1 cellular context compared by ENCODE assay signal in the genomic region with DNA sequence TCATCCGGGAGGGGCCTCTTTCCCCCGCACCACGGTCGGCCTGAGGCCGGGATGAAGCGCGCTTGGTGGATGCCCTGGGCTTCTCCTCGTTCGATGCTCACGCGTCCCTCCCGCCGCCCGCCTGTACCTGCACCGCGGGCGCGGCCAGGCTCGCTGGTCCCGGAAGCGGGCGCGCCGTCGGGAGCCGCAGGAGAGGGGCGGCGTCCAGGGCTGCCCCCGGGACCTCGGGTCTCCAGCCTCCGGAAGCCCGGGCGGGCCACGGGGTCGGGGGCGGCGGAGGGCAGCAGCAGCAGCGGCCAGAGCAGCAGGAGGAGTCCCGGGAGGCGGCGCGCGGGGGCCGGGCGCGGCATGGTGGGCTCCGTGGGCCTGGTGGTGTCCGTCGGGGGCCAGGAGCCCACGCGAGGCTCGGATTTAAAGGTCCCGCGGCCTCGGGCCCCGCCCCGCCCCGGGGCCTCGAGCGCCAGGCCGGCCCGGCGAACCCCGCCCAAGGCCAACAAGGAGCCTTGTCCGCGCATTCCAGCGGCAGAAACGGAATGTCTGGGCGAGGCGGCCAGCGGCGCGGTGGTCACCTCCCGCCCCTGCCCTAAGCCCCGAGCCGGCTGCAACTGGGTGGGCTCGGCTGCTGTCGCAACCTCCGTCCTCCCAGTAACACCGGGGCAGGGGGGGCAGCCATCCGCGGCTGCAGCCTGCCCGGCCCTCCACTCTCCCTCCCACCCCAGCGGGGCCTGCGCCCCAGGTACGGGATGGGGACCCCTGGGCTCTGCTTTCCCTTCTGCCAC.
TF ChIP-seq lines count a peak whose summit lies in the region.

A gene with protein sequence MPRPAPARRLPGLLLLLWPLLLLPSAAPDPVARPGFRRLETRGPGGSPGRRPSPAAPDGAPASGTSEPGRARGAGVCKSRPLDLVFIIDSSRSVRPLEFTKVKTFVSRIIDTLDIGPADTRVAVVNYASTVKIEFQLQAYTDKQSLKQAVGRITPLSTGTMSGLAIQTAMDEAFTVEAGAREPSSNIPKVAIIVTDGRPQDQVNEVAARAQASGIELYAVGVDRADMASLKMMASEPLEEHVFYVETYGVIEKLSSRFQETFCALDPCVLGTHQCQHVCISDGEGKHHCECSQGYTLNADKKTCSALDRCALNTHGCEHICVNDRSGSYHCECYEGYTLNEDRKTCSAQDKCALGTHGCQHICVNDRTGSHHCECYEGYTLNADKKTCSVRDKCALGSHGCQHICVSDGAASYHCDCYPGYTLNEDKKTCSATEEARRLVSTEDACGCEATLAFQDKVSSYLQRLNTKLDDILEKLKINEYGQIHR (minus strand): TSS at position 387 of the 779 bp plus-strand sequence. CDS start 37 bp downstream, at position 350.

TF ChIP-seq in A549, 52 proteins besides CTCF, POLR2A, EP300 and RAD21 (continued from another document):
- no peak for TF ChIP-seq RNF2 (IDR thresholded peaks at IDR 0.05; ENCODE audit: borderline replicate concordance, low read depth)
- no peak for TF ChIP-seq SMC3 (IDR thresholded peaks at IDR 0.05)
- TF ChIP-seq JUN (IDR thresholded peaks at IDR 0.05): peak in 1 of 2 experiments; percentile 69; a peak in 2 of 5 replicates
- TF ChIP-seq JUNB (IDR thresholded peaks at IDR 0.05): no peak
- no peak for TF ChIP-seq ZC3H11A (IDR thresholded peaks at IDR 0.05)
- TF ChIP-seq, protein P1, sequence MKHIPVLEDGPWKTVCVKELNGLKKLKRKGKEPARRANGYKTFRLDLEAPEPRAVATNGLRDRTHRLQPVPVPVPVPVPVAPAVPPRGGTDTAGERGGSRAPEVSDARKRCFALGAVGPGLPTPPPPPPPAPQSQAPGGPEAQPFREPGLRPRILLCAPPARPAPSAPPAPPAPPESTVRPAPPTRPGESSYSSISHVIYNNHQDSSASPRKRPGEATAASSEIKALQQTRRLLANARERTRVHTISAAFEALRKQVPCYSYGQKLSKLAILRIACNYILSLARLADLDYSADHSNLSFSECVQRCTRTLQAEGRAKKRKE (CRISPR knock-in tag; IDR thresholded peaks at IDR 0.05; ENCODE audit: low read depth): no peak
- no peak for TF ChIP-seq RFX5 (IDR thresholded peaks at IDR 0.05)
- no peak for TF ChIP-seq RARB (CRISPR knock-in tag; IDR thresholded peaks at IDR 0.05)
- TF ChIP-seq, protein P2, sequence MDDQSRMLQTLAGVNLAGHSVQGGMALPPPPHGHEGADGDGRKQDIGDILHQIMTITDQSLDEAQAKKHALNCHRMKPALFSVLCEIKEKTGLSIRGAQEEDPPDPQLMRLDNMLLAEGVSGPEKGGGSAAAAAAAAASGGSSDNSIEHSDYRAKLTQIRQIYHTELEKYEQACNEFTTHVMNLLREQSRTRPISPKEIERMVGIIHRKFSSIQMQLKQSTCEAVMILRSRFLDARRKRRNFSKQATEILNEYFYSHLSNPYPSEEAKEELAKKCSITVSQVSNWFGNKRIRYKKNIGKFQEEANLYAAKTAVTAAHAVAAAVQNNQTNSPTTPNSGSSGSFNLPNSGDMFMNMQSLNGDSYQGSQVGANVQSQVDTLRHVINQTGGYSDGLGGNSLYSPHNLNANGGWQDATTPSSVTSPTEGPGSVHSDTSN (IDR thresholded peaks at IDR 0.05): no peak
- TF ChIP-seq CHD4 (IDR thresholded peaks at IDR 0.05; ENCODE audit: borderline replicate concordance): no peak
- no peak for TF ChIP-seq FOSL2 (IDR thresholded peaks at IDR 0.05)
- no peak for TF ChIP-seq FOSL2 (CRISPR knock-in tag; IDR thresholded peaks at IDR 0.05)
- no peak for TF ChIP-seq ESRRA (IDR thresholded peaks at IDR 0.05; ENCODE audit: borderline replicate concordance, low read length)
- no peak for TF ChIP-seq CBX8 (IDR thresholded peaks at IDR 0.05)
- no peak for TF ChIP-seq HOXB5 (CRISPR knock-in tag; IDR thresholded peaks at IDR 0.05)
- TF ChIP-seq, protein P3, sequence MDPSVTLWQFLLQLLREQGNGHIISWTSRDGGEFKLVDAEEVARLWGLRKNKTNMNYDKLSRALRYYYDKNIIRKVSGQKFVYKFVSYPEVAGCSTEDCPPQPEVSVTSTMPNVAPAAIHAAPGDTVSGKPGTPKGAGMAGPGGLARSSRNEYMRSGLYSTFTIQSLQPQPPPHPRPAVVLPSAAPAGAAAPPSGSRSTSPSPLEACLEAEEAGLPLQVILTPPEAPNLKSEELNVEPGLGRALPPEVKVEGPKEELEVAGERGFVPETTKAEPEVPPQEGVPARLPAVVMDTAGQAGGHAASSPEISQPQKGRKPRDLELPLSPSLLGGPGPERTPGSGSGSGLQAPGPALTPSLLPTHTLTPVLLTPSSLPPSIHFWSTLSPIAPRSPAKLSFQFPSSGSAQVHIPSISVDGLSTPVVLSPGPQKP (IDR thresholded peaks at IDR 0.05; ENCODE audit: low read depth, low read length): no peak
- no peak for TF ChIP-seq KDM1A (IDR thresholded peaks at IDR 0.05; ENCODE audit: low read depth)
- TF ChIP-seq ZFP36 (IDR thresholded peaks at IDR 0.05; ENCODE audit: borderline replicate concordance, partially characterized antibody): no peak
- peak; percentile 6; the same call in 1 of the 2 replicates for TF ChIP-seq PHF8 (IDR thresholded peaks at IDR 0.05; ENCODE audit: borderline replicate concordance, low read depth)
